Comparison of ENCODE assay signal across 19 cellular contexts in genomic region chr16:1174477-1175357, GRCh38. TPM values are rescaled to one million over a fixed set of nuclear protein-coding genes. Genes with fewer than 3 reads are reported as not detected.
DNase-seq lines count a peak whose midpoint lies in the region; ATAC-seq and TF ChIP-seq lines count a peak whose summit lies in the region.
"Had no signal": no experiment of that assay in that cellular context is flagged by ENCODE, and none has a peak within 500 bp of the region (broad histone marks: within the 10 kb centered on the region; RNA-seq: fewer than 3 reads in every experiment).

No MANE protein-coding gene starts in this region.

- 10 to 58% methylated on average over 15 to 28 of the region's 38 CpGs for WGBS in gastroesophageal sphincter (ENCODE audit: low coverage in 1 of 2), 2 donors

- TF ChIP-seq CTCF in Panc1 (IDR thresholded peaks at IDR 0.05) (no peak), gastroesophageal sphincter (IDR thresholded peaks at IDR 0.05) (no peak), nephron progenitor cell (IDR thresholded peaks at IDR 0.05) (no peak)

- peak overlapping the region; percentile 29; the same call in 1 of the 2 replicates for H3K27ac ChIP-seq in Panc1 (ENCODE audit: low read length)
- peak overlapping the region; percentile 3 to 95 (median 90) for H3K27ac ChIP-seq in gastroesophageal sphincter
- H3K27ac ChIP-seq: parathyroid adenoma had no signal

- in situ Hi-C loops in Panc1 (cut with HindIII; ENCODE audit: low pct_unique_long_range_greater_than_20kb, low sequenced_read_pairs) = no loop called here

- H3K36me3 ChIP-seq in Panc1 (ENCODE audit: control insufficient read depth, insufficient read depth, low read length) = no peaks in the 10 kb centered on the region
- no peaks in the 10 kb centered on the region for H3K36me3 ChIP-seq in gastroesophageal sphincter
- H3K36me3 ChIP-seq: BE2C, heart left ventricle had no signal

- no peaks in the 10 kb centered on the region for H3K36me3 Mint-ChIP-seq in nephron progenitor cell (ENCODE audit: low read depth)
- H3K36me3 Mint-ChIP-seq: stimulated activated naive B cell treated with anti-CD40 and anti-IgM and Interleukin-4, amounts not matched to agents 10 μg/mL and 1 μg/mL and 100 μg/mL, for 72 hours had no signal

- H3K27me3 ChIP-seq in Panc1 (ENCODE audit: control insufficient read depth, insufficient read depth, low read length) = no peaks in the 10 kb centered on the region
- H3K27me3 ChIP-seq in gastroesophageal sphincter = peaks cover 14% of the 10 kb centered on the region
- H3K27me3 ChIP-seq: BE2C had no signal

- H3K9me3 Mint-ChIP-seq in nephron progenitor cell = no peaks in the 10 kb centered on the region
- H3K9me3 Mint-ChIP-seq: activated B cell treated with CpG ODN at 0.5 μM for 24 hours; stimulated activated naive B cell treated with anti-CD40 and anti-IgM and Interleukin-4, amounts not matched to agents 10 μg/mL and 1 μg/mL and 100 μg/mL, for 72 hours had no signal

- BruUV-seq in Panc1 (replicated peaks; lab: Mats Ljungman, UMichigan) = no TSS peak

- no peak overlapping the region for H3K27ac Mint-ChIP-seq in nephron progenitor cell
- H3K27ac Mint-ChIP-seq: activated B cell treated with CpG ODN at 0.5 μM for 24 hours; stimulated activated naive B cell treated with anti-CD40 and anti-IgM and Interleukin-4, amounts not matched to agents 10 μg/mL and 1 μg/mL and 100 μg/mL, for 72 hours had no signal

- H3K4me3 ChIP-seq in Panc1 (ENCODE audit: low read depth in 2 of 2, low read length in 2 of 2) (no peak overlapping the region), gastroesophageal sphincter (no peak overlapping the region)
- H3K4me3 ChIP-seq: heart left ventricle had no signal

- DNase-seq in EH (ENCODE audit: low read depth) = peak; percentile 35
- no peak for DNase-seq in Panc1 (ENCODE audit: low read depth, low spot score)
- peak; percentile 35 for DNase-seq in smooth muscle cell of the brain vasculature (ENCODE audit: low read depth, low spot score)
- DNase-seq in midbrain (lab: John Stamatoyannopoulos, UW) = no peak
- DNase-seq in activated CD4-positive, alpha-beta T cell treated with anti-CD3 and anti-CD28 coated beads, Interleukin-2, amount 50 U/mL, for 1 hour = no peak
- no peak for DNase-seq in nephron progenitor cell
- DNase-seq: activated B cell treated with CpG ODN at 0.5 μM for 24 hours; activated effector memory CD4-positive, alpha-beta T cell treated with Interleukin-2 at 50 U/mL for 16 hours; BE2C; cortex of kidney; erythroblast; heart left ventricle; NCI-H2029; NCI-H526; stimulated activated naive B cell treated with anti-CD40 and anti-IgM and Interleukin-4, amounts not matched to agents 10 μg/mL and 1 μg/mL and 100 μg/mL, for 72 hours had no signal

- POLR2A ChIA-PET in Panc1 (lab: Charles Lee) = interaction anchor here (0.6 to 0.7 kb wide), 2 partner anchors 141 to 377 kb away, joined by 4 to 5 read pairs; no protein-coding TSS in a partner anchor

- ATAC-seq in Panc1 (peak; percentile 52), gastroesophageal sphincter (no peak), HG02642 (IDR thresholded peaks at IDR 0.05; ENCODE audit: poor library complexity, unreplicated experiment) (no peak)
- ATAC-seq: heart left ventricle; stimulated activated naive B cell treated with anti-CD40 and anti-IgM and Interleukin-4, amounts not matched to agents 10 μg/mL and 1 μg/mL and 100 μg/mL, for 72 hours had no signal

- H3K27me3 Mint-ChIP-seq in nephron progenitor cell (ENCODE audit: low read depth, poor library complexity) = no peaks in the 10 kb centered on the region

- no peak overlapping the region for H3K4me3 Mint-ChIP-seq in nephron progenitor cell
- H3K4me3 Mint-ChIP-seq: activated B cell treated with CpG ODN at 0.5 μM for 24 hours; stimulated activated naive B cell treated with anti-CD40 and anti-IgM and Interleukin-4, amounts not matched to agents 10 μg/mL and 1 μg/mL and 100 μg/mL, for 72 hours had no signal

- H3K4me1 ChIP-seq in Panc1 (ENCODE audit: control insufficient read depth, insufficient read depth, low read length) (peaks cover 42% of the 10 kb centered on the region), gastroesophageal sphincter (peaks cover 4 to 100% (median 26%) of the 10 kb centered on the region in 3 donors)
- H3K4me1 ChIP-seq: BE2C, parathyroid adenoma had no signal

- no peak for TF ChIP-seq POLR2A in gastroesophageal sphincter (IDR thresholded peaks at IDR 0.05)

- no peak for TF ChIP-seq EP300 in gastroesophageal sphincter (IDR thresholded peaks at IDR 0.05)

- CTCF ChIA-PET in Panc1 (lab: Charles Lee) = interaction anchor here (0.5 to 1.0 kb wide), 4 partner anchors 32 to 983 kb away, joined by 3 to 4 read pairs (median 4); no protein-coding TSS in a partner anchor

- peaks cover 15% of the 10 kb centered on the region for H3K4me1 Mint-ChIP-seq in nephron progenitor cell
- H3K4me1 Mint-ChIP-seq: activated B cell treated with CpG ODN at 0.5 μM for 24 hours; stimulated activated naive B cell treated with anti-CD40 and anti-IgM and Interleukin-4, amounts not matched to agents 10 μg/mL and 1 μg/mL and 100 μg/mL, for 72 hours had no signal

- H3K9me3 ChIP-seq in Panc1 (ENCODE audit: control insufficient read depth, insufficient read depth, low read depth, low read length) = no peaks in the 10 kb centered on the region
- no peaks in the 10 kb centered on the region for H3K9me3 ChIP-seq in gastroesophageal sphincter
- H3K9me3 ChIP-seq: BE2C, heart left ventricle had no signal

- intact Hi-C loops in Panc1 (cut with micrococcal nuclease; ENCODE audit: unreplicated experiment) = no loop called here

RNA-seq across cellular contexts. Expression of gene CACNA1H, which starts 21.8 kb away (rescaled TPM):
- total RNA-seq in Panc1 (2021; ENCODE audit: unreplicated experiment) = 31.1 TPM
- 40.3 TPM for polyA plus RNA-seq in Panc1 (2012; ENCODE audit: insufficient read length)
- 100 to 1,000 TPM; 133 to 330 (median 173) TPM for total RNA-seq in gastroesophageal sphincter

RNA-seq across cellular contexts. Expression of gene TPSG1, which starts 50.4 kb away (rescaled TPM):
- total RNA-seq in Panc1 (2021; ENCODE audit: unreplicated experiment) (4.6 TPM), gastroesophageal sphincter (1 to 10 TPM in 1 of 4 donors, under 1 TPM in 1, not detected in 2; 0.31 to 3.0 TPM)
- polyA plus RNA-seq in Panc1 (2012; ENCODE audit: insufficient read length) = 2.4 TPM
- total RNA-seq: activated B cell treated with CpG ODN at 0.5 μM for 24 hours, heart left ventricle, mononuclear cell had no signal
- polyA plus RNA-seq: heart left ventricle had no signal

RNA-seq across cellular contexts. Expression of gene TPSB2, which starts 55.3 kb away (rescaled TPM):
- 0.57 TPM for total RNA-seq in Panc1 (2021; ENCODE audit: unreplicated experiment)
- polyA plus RNA-seq in Panc1 (2012; ENCODE audit: insufficient read length) = 0.39 TPM
- 100 to 1,000 TPM in 2 of 4 donors, 10 to 100 TPM in 2; 27.8 to 142 (median 91.8) TPM for total RNA-seq in gastroesophageal sphincter
- total RNA-seq: activated B cell treated with CpG ODN at 0.5 μM for 24 hours, mononuclear cell had no signal

Comparison
In these comparisons a context has a peak if more than half of its experiments do, and no peak if none do; other contexts are left out.
1. DNase-seq: peak in EH (single experiment) and smooth muscle cell of the brain vasculature (single experiment); none in Panc1 (single experiment), midbrain (single experiment), activated CD4-positive, alpha-beta T cell treated with anti-CD3 and anti-CD28 coated beads, Interleukin-2, amount 50 U/mL, for 1 hour (single experiment) and nephron progenitor cell (single experiment).
2. RNA of gene TPSB2, which starts 55.3 kb away (total RNA-seq): 27.8 to 142 TPM in gastroesophageal sphincter; 0.57 TPM in Panc1 (single experiment); every median in the first group is over 10 times any median in the second.